In the genomic region with DNA sequence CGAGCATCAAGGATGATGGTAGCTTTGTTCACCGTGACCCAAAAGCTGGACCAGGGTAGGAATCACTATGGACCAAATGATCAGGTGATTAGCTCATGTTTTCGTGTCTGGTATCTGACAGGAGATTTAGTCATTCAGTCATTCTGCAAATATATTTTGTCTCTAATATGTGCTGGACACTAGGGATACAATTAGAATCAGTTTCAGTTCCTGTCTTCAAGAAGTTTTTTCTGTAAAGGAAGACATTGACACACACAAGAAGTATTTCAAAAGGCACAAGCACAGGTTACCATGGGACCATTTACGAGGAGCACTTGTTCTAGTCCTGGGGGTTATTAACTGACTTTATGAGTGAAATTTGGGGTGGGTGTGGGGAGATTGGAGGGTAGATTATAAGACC, we compare ENCODE assay signal across 18 cellular contexts.
A peak's percentile ranks its signal among the peaks of the same experiment; 100 is the strongest.
DNase-seq lines count a peak whose midpoint lies in the region; ATAC-seq and TF ChIP-seq lines count a peak whose summit lies in the region.
"Had no signal": no experiment of that assay in that cellular context is flagged by ENCODE, and none has a peak within 500 bp of the region (broad histone marks: within the 10 kb centered on the region; RNA-seq: fewer than 3 reads in every experiment).

No MANE protein-coding gene starts in this region.

- H3K9me3 ChIP-seq in upper lobe of right lung (no peaks in the 10 kb centered on the region), left ventricle myocardium inferior (replicated peaks) (no peaks in the 10 kb centered on the region)
- H3K9me3 ChIP-seq: pancreas, thyroid gland had no signal

- intact Hi-C loops in left ventricle myocardium superior (cut with micrococcal nuclease) (no loop called here), cardiac septum (cut with DNase I) (no loop called here), upper lobe of right lung (cut with DNase I) (no loop called here), left ventricle myocardium inferior (cut with micrococcal nuclease) (no loop called here)

- H3K4me3 ChIP-seq in upper lobe of right lung (no peak overlapping the region), left ventricle myocardium inferior (no peak overlapping the region)
- H3K4me3 ChIP-seq: K562, pancreas, thyroid gland had no signal

- TF ChIP-seq CTCF in upper lobe of right lung (IDR thresholded peaks at IDR 0.05) (no peak), left ventricle myocardium inferior (IDR thresholded peaks at IDR 0.05; ENCODE audit: borderline replicate concordance) (no peak)

- DNase-seq in left ventricle myocardium superior, result no peak
- DNase-seq in cardiac septum (ENCODE audit: low spot score), result no peak
- peak; percentile 15 for DNase-seq in NAMALWA (ENCODE audit: low spot score)
- DNase-seq in upper lobe of right lung, result no peak
- no peak for DNase-seq in left ventricle myocardium inferior
- DNase-seq in NCI-H1694 treated with DMSO at 0.1 percent for 48 hours (lab: John Stamatoyannopoulos, UW), result no peak
- no peak for DNase-seq in KG1 (lab: John Stamatoyannopoulos, UW)
- DNase-seq: activated CD4-positive, alpha-beta T cell treated with anti-CD3 and anti-CD28 coated beads, Interleukin-2, amount 50 U/mL, for 4 hours; H7; mesendoderm; NCI-H1930; NCI-H526 treated with DMSO at 0.1 percent for 48 hours; pancreas; Right ventricle myocardium superior; T1000; thyroid gland had no signal

- H3K36me3 ChIP-seq in upper lobe of right lung (no peaks in the 10 kb centered on the region), left ventricle myocardium inferior (no peaks in the 10 kb centered on the region)
- H3K36me3 ChIP-seq: pancreas, thyroid gland had no signal

- H3K27ac ChIP-seq in upper lobe of right lung (no peak overlapping the region), left ventricle myocardium inferior (replicated peaks) (no peak overlapping the region)
- H3K27ac ChIP-seq: pancreas, thyroid gland had no signal

- H3K4me1 ChIP-seq in upper lobe of right lung (peaks cover 10% of the 10 kb centered on the region), left ventricle myocardium inferior (peaks cover 20% of the 10 kb centered on the region)

- ATAC-seq in left ventricle myocardium superior (peak; percentile 24), HG02884 (IDR thresholded peaks at IDR 0.05; ENCODE audit: unreplicated experiment) (peak; percentile 77), upper lobe of right lung (peak; percentile 19)
- ATAC-seq: K562 had no signal

- H3K27me3 ChIP-seq in upper lobe of right lung, result no peaks in the 10 kb centered on the region
- no peaks in the 10 kb centered on the region for H3K27me3 ChIP-seq in left ventricle myocardium inferior (ENCODE audit: low read depth)
- H3K27me3 ChIP-seq: pancreas, thyroid gland had no signal

Comparison
In these comparisons a context has a peak if more than half of its experiments do, and no peak if none do; other contexts are left out.
1. ATAC-seq: peak in every context shown above with its lines; median percentile 77 in HG02884; 24 in left ventricle myocardium superior; 19 in upper lobe of right lung.